ENCODE assay signal across 8 cellular contexts in the genomic region with DNA sequence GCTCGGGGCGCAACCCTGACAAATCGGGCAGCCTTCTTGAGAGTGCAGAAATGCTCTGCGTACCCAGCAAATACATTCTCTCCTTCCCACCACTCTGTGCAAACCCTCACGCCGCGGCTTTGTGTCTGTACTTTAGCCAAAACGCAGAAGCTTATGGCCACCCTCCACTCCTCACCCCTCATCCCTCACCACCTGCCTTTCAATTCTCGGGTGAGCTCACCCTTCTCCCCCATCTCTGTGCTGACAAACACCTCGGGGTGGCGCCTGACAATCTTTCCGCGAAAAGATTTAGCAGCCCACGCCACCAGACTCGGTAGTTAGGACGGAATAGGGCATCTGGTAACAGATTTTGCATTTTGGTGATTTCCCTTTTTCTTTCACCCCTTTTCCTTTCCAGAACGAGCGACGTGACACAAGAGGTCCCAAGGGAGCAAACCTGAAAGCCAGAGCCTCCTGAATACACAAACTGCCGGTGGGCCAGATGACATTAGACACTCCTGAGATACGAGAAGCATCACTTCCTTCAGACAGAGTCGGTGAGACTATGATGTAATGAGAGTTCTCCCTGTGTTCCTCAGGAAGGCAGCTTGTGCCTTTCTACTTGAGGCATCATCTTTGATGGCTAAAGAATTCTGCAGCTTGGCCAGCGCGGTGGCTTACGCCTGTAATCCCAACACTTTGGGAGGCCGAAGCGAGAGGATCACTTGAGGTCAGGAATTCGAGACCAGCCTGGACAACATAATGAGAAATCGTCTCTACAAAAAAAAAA. TPM values are rescaled to one million over a fixed set of nuclear protein-coding genes. Genes with fewer than 3 reads are reported as not detected.
DNase-seq lines count a peak whose midpoint lies in the region; ATAC-seq and TF ChIP-seq lines count a peak whose summit lies in the region.

No MANE protein-coding gene starts in this region.

- DNase-seq in LHCN-M2 (ENCODE audit: low read depth) = peak; percentile 44
- DNase-seq in activated CD4-positive, CD25-positive, alpha-beta regulatory T cell treated with anti-CD3 and anti-CD28 coated beads, Interleukin-2, amount 50 U/mL, for 72 hours = peak; percentile 53
- no peak for DNase-seq in chondrocyte (ENCODE audit: low spot score)
- DNase-seq in lower leg skin (ENCODE audit: low spot score in 2 of 2) = no peak
- DNase-seq in stimulated activated CD4-positive, alpha-beta T cell treated with anti-CD3 and anti-CD28 coated beads, TNF-alpha, amount 100 ng/mL, for 24 hours (ENCODE audit: low read depth in 3 of 3) = peak; percentile 30 to 62 (median 50)
- no peak for DNase-seq in hippocampal formation (lab: John Stamatoyannopoulos, UW)

- H3K4me3 ChIP-seq in GM08714 (ENCODE audit: low read length) (peak overlapping the region; percentile 94), lower leg skin (ENCODE audit: low read depth, poor library complexity, severe bottlenecking) (peak overlapping the region; percentile 90)

- ATAC-seq in GM21825 (IDR thresholded peaks at IDR 0.05; ENCODE audit: unreplicated experiment) = peak; percentile 54

- H3K27ac Mint-ChIP-seq in chondrocyte (ENCODE audit: unreplicated experiment) = peak overlapping the region; percentile 96

- peak overlapping the region; percentile 86 for H3K4me3 Mint-ChIP-seq in chondrocyte (ENCODE audit: unreplicated experiment)

- no peaks in the 10 kb centered on the region for H3K9me3 Mint-ChIP-seq in chondrocyte (ENCODE audit: low read depth)

- TF ChIP-seq CTCF in chondrocyte (IDR thresholded peaks at IDR 0.05) (no peak), lower leg skin (IDR thresholded peaks at IDR 0.05) (no peak)

- TF ChIP-seq POLR2A in lower leg skin (IDR thresholded peaks at IDR 0.05) = no peak

- H3K27me3 Mint-ChIP-seq in chondrocyte (ENCODE audit: low read depth) = peaks cover 2% of the 10 kb centered on the region

- H3K36me3 Mint-ChIP-seq in chondrocyte (ENCODE audit: low read depth) = no peaks in the 10 kb centered on the region

- 18 to 22% methylated on average over 29 of the region's 29 CpGs for WGBS in lower leg skin, 2 donors

- intact Hi-C loops in lower leg skin (cut with DNase I; ENCODE audit: low total_unique reads) = no loop called here

- H3K4me1 Mint-ChIP-seq in chondrocyte (ENCODE audit: low read depth) = peaks cover 34% of the 10 kb centered on the region

RNA-seq across cellular contexts. Expression of gene ATAD1, which starts 0.7 kb away (rescaled TPM):
- total RNA-seq in LHCN-M2 (2014; rRNA removed) (29.2 and 32.3 TPM in 2 replicates), chondrocyte (50.6 to 55.3 TPM (median 54.9 TPM) in 3 replicates), lower leg skin (10 to 100 TPM; 34.2 to 43.2 (median 38.5) TPM)
- 12.3 TPM for polyA plus RNA-seq in LHCN-M2 (2012)

RNA-seq across cellular contexts. Expression of gene KLLN, which starts 44.6 kb away (rescaled TPM):
- 0.77 and 0.92 TPM in 2 replicates for total RNA-seq in LHCN-M2 (2014; rRNA removed)
- 0.33 TPM for polyA plus RNA-seq in LHCN-M2 (2012)
- total RNA-seq in chondrocyte = 0.62 to 0.82 TPM (median 0.72 TPM) in 3 replicates
- total RNA-seq in lower leg skin = under 1 TPM; 0.04 to 0.95 (median 0.40) TPM

RNA-seq across cellular contexts. Expression of gene PTEN, which starts 44.7 kb away (rescaled TPM):
- total RNA-seq in LHCN-M2 (2014; rRNA removed) (43.5 and 50.1 TPM in 2 replicates), chondrocyte (82.9 to 85.4 TPM (median 83.5 TPM) in 3 replicates), lower leg skin (10 to 100 TPM; 54.8 to 87.4 (median 68.8) TPM)
- 22.3 TPM for polyA plus RNA-seq in LHCN-M2 (2012)

Comparison
In these comparisons a context has a peak if more than half of its experiments do, and no peak if none do; other contexts are left out.
1. DNase-seq: peak in LHCN-M2 (single experiment), activated CD4-positive, CD25-positive, alpha-beta regulatory T cell treated with anti-CD3 and anti-CD28 coated beads, Interleukin-2, amount 50 U/mL, for 72 hours (single experiment) and stimulated activated CD4-positive, alpha-beta T cell treated with anti-CD3 and anti-CD28 coated beads, TNF-alpha, amount 100 ng/mL, for 24 hours (3 of 3); none in chondrocyte (single experiment), lower leg skin (0 of 2) and hippocampal formation (0 of 2).